ENCODE assay signal across 1 cellular context in the genomic region with DNA sequence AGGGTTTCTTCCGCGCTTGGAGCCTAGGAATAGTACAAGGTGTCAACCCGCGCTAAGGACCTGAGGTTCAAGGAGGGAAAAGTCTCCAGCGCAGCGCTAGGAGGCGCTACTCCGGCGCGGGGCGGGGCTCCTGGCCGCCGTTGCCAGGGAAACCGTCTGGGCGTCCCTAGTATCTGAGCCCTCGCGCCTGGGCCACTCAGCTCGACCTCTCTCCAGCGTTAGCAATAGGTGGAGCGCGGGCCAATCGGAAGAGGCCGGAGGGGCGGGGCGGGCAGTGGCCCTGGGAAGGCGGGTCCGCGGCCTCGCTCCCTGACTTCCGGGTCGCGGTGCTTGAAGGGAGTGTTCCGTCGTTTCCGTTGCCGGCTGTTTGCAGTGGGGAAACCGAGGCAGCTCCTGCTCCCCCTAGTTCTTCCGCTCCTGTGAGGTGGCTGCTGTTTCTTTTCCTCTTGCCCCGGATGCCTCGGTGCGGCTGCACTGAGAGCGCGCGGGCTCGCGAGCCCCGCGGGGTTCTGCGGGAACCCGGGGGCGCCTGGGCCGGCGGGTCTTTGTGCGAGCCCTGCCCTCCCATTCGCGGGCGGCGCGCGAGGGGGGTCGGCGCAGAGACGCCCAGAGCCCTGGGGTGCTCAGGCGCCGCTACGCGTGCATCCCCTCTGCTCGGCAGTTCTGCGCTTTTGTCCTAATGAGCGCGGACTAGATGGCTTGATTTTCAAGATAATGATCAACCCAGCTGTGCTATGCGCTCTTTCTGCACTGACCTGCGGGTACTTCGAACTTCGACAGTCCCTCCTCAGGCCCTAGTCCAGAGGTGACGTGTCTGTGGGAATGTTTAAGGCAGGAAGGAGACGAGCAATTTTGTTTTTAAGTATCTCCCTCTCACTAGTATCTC.
A peak's percentile ranks its signal among the peaks of the same experiment; 100 is the strongest.
TF ChIP-seq lines count a peak whose summit lies in the region.

A gene with protein sequence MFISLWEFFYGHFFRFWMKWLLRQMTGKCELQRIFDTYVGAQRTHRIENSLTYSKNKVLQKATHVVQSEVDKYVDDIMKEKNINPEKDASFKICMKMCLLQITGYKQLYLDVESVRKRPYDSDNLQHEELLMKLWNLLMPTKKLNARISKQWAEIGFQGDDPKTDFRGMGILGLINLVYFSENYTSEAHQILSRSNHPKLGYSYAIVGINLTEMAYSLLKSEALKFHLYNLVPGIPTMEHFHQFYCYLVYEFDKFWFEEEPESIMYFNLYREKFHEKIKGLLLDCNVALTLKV (plus strand): TSS at position 312 of the 886 bp plus-strand sequence. CDS start 1,261 bp downstream, outside the sequence.

TF ChIP-seq in GM12878, 131 proteins besides CTCF, POLR2A, EP300 and RAD21 (continued from another document):
- TF ChIP-seq, protein P1, sequence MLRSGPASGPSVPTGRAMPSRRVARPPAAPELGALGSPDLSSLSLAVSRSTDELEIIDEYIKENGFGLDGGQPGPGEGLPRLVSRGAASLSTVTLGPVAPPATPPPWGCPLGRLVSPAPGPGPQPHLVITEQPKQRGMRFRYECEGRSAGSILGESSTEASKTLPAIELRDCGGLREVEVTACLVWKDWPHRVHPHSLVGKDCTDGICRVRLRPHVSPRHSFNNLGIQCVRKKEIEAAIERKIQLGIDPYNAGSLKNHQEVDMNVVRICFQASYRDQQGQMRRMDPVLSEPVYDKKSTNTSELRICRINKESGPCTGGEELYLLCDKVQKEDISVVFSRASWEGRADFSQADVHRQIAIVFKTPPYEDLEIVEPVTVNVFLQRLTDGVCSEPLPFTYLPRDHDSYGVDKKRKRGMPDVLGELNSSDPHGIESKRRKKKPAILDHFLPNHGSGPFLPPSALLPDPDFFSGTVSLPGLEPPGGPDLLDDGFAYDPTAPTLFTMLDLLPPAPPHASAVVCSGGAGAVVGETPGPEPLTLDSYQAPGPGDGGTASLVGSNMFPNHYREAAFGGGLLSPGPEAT (IDR thresholded peaks at IDR 0.05; ENCODE audit: low read depth) = 0 out of 2 replicates have a peak, but pooled peaks have one; percentile 24
- TF ChIP-seq TCF7 (IDR thresholded peaks at IDR 0.05; ENCODE audit: borderline replicate concordance) (no peak), BACH1 (IDR thresholded peaks at IDR 0.05; ENCODE audit: borderline replicate concordance) (peak; percentile 63; the same call in 1 of the 2 replicates), TAF1 (IDR thresholded peaks at IDR 0.05; ENCODE audit: borderline replicate concordance, low read depth, low read length) (peak; percentile 71), RBBP5 (conservative IDR thresholded peaks at IDR 0.05) (no peak), TCF12 (IDR thresholded peaks at IDR 0.05; ENCODE audit: low read depth, low read length) (0 out of 2 replicates have a peak, but pooled peaks have one; percentile 24), YBX1 (IDR thresholded peaks at IDR 0.05) (no peak), MXI1 (IDR thresholded peaks at IDR 0.05; ENCODE audit: low read depth, low read length) (peak; percentile 96), TCF3 (IDR thresholded peaks at IDR 0.05; ENCODE audit: borderline replicate concordance, insufficient read depth, low read depth, low read length) (no peak), BMI1 (IDR thresholded peaks at IDR 0.05; ENCODE audit: borderline replicate concordance) (peak; percentile 97), HDAC2 (IDR thresholded peaks at IDR 0.05) (no peak), HDGF (IDR thresholded peaks at IDR 0.05) (peak; percentile 90), LARP7 (IDR thresholded peaks at IDR 0.05) (peak; percentile 78; the same call in 1 of the 2 replicates), FOXK2 (IDR thresholded peaks at IDR 0.05) (no peak), CHD4 (IDR thresholded peaks at IDR 0.05) (no peak), IRF4 (IDR thresholded peaks at IDR 0.05; ENCODE audit: low read depth, low read length) (no peak), CBFB (IDR thresholded peaks at IDR 0.05; ENCODE audit: low read depth) (0 out of 2 replicates have a peak, but pooled peaks have one; percentile 42), POLR2AphosphoS2 (IDR thresholded peaks at IDR 0.05; ENCODE audit: low read depth, low read length) (peak; percentile 74; the same call in 1 of the 2 replicates), ESRRA (IDR thresholded peaks at IDR 0.05; ENCODE audit: low read length) (no peak), ASH2L (IDR thresholded peaks at IDR 0.05; ENCODE audit: borderline replicate concordance, low read depth) (peak; percentile 74; the same call in 1 of the 2 replicates), ZNF207 (IDR thresholded peaks at IDR 0.05; ENCODE audit: borderline replicate concordance) (peak; percentile 26; the same call in 1 of the 2 replicates), RELA (IDR thresholded peaks at IDR 0.05; ENCODE audit: borderline replicate concordance, partially characterized antibody) (peak; percentile 17), GATAD2B (conservative IDR thresholded peaks at IDR 0.05; ENCODE audit: low read depth) (peak; percentile 81), YY1 (IDR thresholded peaks at IDR 0.05; ENCODE audit: low read depth, low read length) (peak; percentile 80; the same call in 1 of the 2 replicates), CREB1 (IDR thresholded peaks at IDR 0.05; ENCODE audit: low read depth) (peak; percentile 45; the same call in 1 of the 2 replicates), HCFC1 (IDR thresholded peaks at IDR 0.05; ENCODE audit: low read length) (peak; percentile 59), ETV6 (conservative IDR thresholded peaks at IDR 0.05 in 1 of 2, IDR thresholded peaks at IDR 0.05 in 1 of 2; ENCODE audit: borderline replicate concordance in 1 of 2, low read depth in 1 of 2) (no peak), BHLHE40 (IDR thresholded peaks at IDR 0.05; ENCODE audit: borderline replicate concordance in 1 of 2, low read depth in 2 of 2, low read length in 1 of 2) (peak; percentile 45 to 65), KDM1A (IDR thresholded peaks at IDR 0.05; ENCODE audit: borderline replicate concordance) (no peak), SP1 (IDR thresholded peaks at IDR 0.05; ENCODE audit: low read depth, low read length) (peak; percentile 81), RFX5 (IDR thresholded peaks at IDR 0.05; ENCODE audit: low read depth, low read length) (peak; percentile 84), ZZZ3 (IDR thresholded peaks at IDR 0.05; ENCODE audit: control insufficient read depth, insufficient read length, low read depth) (no peak), SIN3A (IDR thresholded peaks at IDR 0.05; ENCODE audit: low read depth, low read length) (peak; percentile 88)
- TF ChIP-seq, protein P2, sequence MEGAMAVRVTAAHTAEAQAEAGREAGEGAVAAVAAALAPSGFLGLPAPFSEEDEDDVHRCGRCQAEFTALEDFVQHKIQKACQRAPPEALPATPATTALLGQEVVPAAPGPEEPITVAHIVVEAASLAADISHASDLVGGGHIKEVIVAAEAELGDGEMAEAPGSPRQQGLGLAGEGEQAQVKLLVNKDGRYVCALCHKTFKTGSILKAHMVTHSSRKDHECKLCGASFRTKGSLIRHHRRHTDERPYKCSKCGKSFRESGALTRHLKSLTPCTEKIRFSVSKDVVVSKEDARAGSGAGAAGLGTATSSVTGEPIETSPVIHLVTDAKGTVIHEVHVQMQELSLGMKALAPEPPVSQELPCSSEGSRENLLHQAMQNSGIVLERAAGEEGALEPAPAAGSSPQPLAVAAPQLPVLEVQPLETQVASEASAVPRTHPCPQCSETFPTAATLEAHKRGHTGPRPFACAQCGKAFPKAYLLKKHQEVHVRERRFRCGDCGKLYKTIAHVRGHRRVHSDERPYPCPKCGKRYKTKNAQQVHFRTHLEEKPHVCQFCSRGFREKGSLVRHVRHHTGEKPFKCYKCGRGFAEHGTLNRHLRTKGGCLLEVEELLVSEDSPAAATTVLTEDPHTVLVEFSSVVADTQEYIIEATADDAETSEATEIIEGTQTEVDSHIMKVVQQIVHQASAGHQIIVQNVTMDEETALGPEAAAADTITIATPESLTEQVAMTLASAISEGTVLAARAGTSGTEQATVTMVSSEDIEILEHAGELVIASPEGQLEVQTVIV (IDR thresholded peaks at IDR 0.05; ENCODE audit: borderline replicate concordance, partially characterized antibody) = peak; percentile 74
- TF ChIP-seq, protein P3, sequence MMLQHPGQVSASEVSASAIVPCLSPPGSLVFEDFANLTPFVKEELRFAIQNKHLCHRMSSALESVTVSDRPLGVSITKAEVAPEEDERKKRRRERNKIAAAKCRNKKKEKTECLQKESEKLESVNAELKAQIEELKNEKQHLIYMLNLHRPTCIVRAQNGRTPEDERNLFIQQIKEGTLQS (IDR thresholded peaks at IDR 0.05; ENCODE audit: borderline replicate concordance, extremely low read depth, low read depth, low read length) = no peak
- TF ChIP-seq, protein P4, sequence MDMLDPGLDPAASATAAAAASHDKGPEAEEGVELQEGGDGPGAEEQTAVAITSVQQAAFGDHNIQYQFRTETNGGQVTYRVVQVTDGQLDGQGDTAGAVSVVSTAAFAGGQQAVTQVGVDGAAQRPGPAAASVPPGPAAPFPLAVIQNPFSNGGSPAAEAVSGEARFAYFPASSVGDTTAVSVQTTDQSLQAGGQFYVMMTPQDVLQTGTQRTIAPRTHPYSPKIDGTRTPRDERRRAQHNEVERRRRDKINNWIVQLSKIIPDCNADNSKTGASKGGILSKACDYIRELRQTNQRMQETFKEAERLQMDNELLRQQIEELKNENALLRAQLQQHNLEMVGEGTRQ (IDR thresholded peaks at IDR 0.05; ENCODE audit: borderline replicate concordance, low read depth, low read length) = no peak
- TF ChIP-seq, protein P5, sequence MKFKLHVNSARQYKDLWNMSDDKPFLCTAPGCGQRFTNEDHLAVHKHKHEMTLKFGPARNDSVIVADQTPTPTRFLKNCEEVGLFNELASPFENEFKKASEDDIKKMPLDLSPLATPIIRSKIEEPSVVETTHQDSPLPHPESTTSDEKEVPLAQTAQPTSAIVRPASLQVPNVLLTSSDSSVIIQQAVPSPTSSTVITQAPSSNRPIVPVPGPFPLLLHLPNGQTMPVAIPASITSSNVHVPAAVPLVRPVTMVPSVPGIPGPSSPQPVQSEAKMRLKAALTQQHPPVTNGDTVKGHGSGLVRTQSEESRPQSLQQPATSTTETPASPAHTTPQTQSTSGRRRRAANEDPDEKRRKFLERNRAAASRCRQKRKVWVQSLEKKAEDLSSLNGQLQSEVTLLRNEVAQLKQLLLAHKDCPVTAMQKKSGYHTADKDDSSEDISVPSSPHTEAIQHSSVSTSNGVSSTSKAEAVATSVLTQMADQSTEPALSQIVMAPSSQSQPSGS (IDR thresholded peaks at IDR 0.05; ENCODE audit: low read length) = no peak
- TF ChIP-seq, protein P6, sequence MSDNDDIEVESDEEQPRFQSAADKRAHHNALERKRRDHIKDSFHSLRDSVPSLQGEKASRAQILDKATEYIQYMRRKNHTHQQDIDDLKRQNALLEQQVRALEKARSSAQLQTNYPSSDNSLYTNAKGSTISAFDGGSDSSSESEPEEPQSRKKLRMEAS (IDR thresholded peaks at IDR 0.05; ENCODE audit: low read depth, low read length) = peak; percentile 76
